ENCODE assay signal across 7 cellular contexts in genomic region chr2:100292022-100292580, GRCh38. TPM values are rescaled to one million over a fixed set of nuclear protein-coding genes. Genes with fewer than 3 reads are reported as not detected.
DNase-seq lines count a peak whose midpoint lies in the region; ATAC-seq, FAIRE-seq and TF ChIP-seq lines count a peak whose summit lies in the region.

No MANE protein-coding gene starts in this region.

- H3K4me2 ChIP-seq in HCT116 (ENCODE audit: low read length) (peak overlapping the region; percentile 78), astrocyte (ENCODE audit: low read length) (peak overlapping the region; percentile 75), mesendoderm (ENCODE audit: low read length) (no peak overlapping the region)

- H4K20me1 ChIP-seq in HCT116 (ENCODE audit: insufficient read depth) (no peaks in the 10 kb centered on the region), astrocyte (ENCODE audit: insufficient read depth, low read length) (no peaks in the 10 kb centered on the region)

- H3K4ac ChIP-seq in mesendoderm (ENCODE audit: low read depth, low read length): no peak overlapping the region

- H3K36me3 Mint-ChIP-seq in astrocyte (ENCODE audit: low read depth, unreplicated experiment): peaks cover 2% of the 10 kb centered on the region

- no peaks in the 10 kb centered on the region for H3K9me3 Mint-ChIP-seq in astrocyte (ENCODE audit: unreplicated experiment)

- no peak overlapping the region for H4K5ac ChIP-seq in mesendoderm (ENCODE audit: low read length)

- H3K9me3 ChIP-seq in HCT116 (ENCODE audit: control insufficient read depth in 1 of 2, insufficient read depth in 1 of 2, low read depth in 1 of 2, low read length in 2 of 2) (no peaks in the 10 kb centered on the region), astrocyte (ENCODE audit: insufficient read depth, low read depth, low read length) (no peaks in the 10 kb centered on the region), uterus (no peaks in the 10 kb centered on the region)

- peak; percentile 42 for TF ChIP-seq RAD21 in HCT116 (IDR thresholded peaks at IDR 0.05; ENCODE audit: low read depth)

- CTCF ChIA-PET in HCT116 (lab: Charles Lee): interaction anchor here (0.9 to 3.8 kb wide), 3 partner anchors 30 to 130 kb away, joined by 3 to 24 read pairs (median 8); no protein-coding TSS in a partner anchor

- no peak for TF ChIP-seq POLR2A in HCT116 (IDR thresholded peaks at IDR 0.05; ENCODE audit: borderline replicate concordance, extremely low read depth, insufficient read depth, insufficient read length)
- TF ChIP-seq POLR2A in uterus (IDR thresholded peaks at IDR 0.05): peak in 1 of 2 donors; percentile 30

- H3K27me3 ChIP-seq in HCT116 (ENCODE audit: insufficient read depth, low read length) (no peaks in the 10 kb centered on the region), astrocyte (ENCODE audit: insufficient read depth, low read length) (no peaks in the 10 kb centered on the region), mesendoderm (ENCODE audit: insufficient read depth, low read length, poor library complexity) (no peaks in the 10 kb centered on the region), uterus (no peaks in the 10 kb centered on the region)

- H3K36me3 ChIP-seq in HCT116 (ENCODE audit: control insufficient read depth in 1 of 2, insufficient read depth in 2 of 2, low read length in 2 of 2) (no peaks in the 10 kb centered on the region), astrocyte (ENCODE audit: insufficient read depth, low read length) (no peaks in the 10 kb centered on the region), mesendoderm (ENCODE audit: control insufficient read depth, insufficient read depth, low read length) (no peaks in the 10 kb centered on the region), uterus (no peaks in the 10 kb centered on the region)

- H3K4me3 Mint-ChIP-seq in astrocyte (ENCODE audit: unreplicated experiment): no peak overlapping the region

- H2AFZ ChIP-seq in HCT116 (ENCODE audit: low read depth, low read length, poor library complexity, severe bottlenecking) (peak overlapping the region; percentile 56), astrocyte (ENCODE audit: low read depth, low read length) (no peak overlapping the region)

- H3K56ac ChIP-seq in mesendoderm (ENCODE audit: low read length): no peak overlapping the region

- no peaks in the 10 kb centered on the region for H3K27me3 Mint-ChIP-seq in astrocyte (ENCODE audit: low read depth, unreplicated experiment)

- no TSS peak for BruUV-seq in HCT116 (replicated peaks; lab: Mats Ljungman, UMichigan)

- H3K4me1 ChIP-seq in HCT116 (ENCODE audit: control insufficient read depth in 1 of 2, insufficient read depth in 2 of 2, low read length in 2 of 2) (peaks cover 44 to 60% of the 10 kb centered on the region in 2 experiments), astrocyte (ENCODE audit: insufficient read depth, low read length) (peaks cover 26% of the 10 kb centered on the region), mesendoderm (ENCODE audit: control insufficient read depth, low read depth, low read length) (peaks cover 4% of the 10 kb centered on the region), uterus (no peaks in the 10 kb centered on the region)

- TF ChIP-seq CTCF in HCT116 (IDR thresholded peaks at IDR 0.05 in 2 of 3, conservative IDR thresholded peaks at IDR 0.05 in 1 of 3; ENCODE audit: borderline replicate concordance in 1 of 3, insufficient read depth in 1 of 3, low read depth in 2 of 3, low read length in 2 of 3): no peak
- TF ChIP-seq CTCF in astrocyte (IDR thresholded peaks at IDR 0.05; ENCODE audit: insufficient read depth, low read depth, low read length): no peak
- no peak for TF ChIP-seq CTCF in uterus (IDR thresholded peaks at IDR 0.05)

- H3K9ac ChIP-seq in HCT116 (ENCODE audit: low read length): peak overlapping the region; percentile 57
- H3K9ac ChIP-seq in astrocyte (ENCODE audit: low read length): peak overlapping the region; percentile 73
- no peak overlapping the region for H3K9ac ChIP-seq in mesendoderm (ENCODE audit: low read length)

- no peak overlapping the region for H2BK15ac ChIP-seq in mesendoderm (replicated peaks; ENCODE audit: low read depth)

- H2BK120ac ChIP-seq in mesendoderm (ENCODE audit: low read depth, low read length): no peak overlapping the region

- peak overlapping the region in 1 of 2 experiments; percentile 37; a peak in 3 of 4 replicates for H3K4me3 ChIP-seq in HCT116 (replicated peaks in 1 of 2; ENCODE audit: low read depth in 1 of 2, low read length in 2 of 2)
- no peak overlapping the region for H3K4me3 ChIP-seq in astrocyte (ENCODE audit: insufficient read depth, low read depth, low read length)
- H3K4me3 ChIP-seq in mesendoderm (ENCODE audit: low read length): no peak overlapping the region
- no peak overlapping the region for H3K4me3 ChIP-seq in uterus

- WGBS in mesendoderm (ENCODE audit: extremely low coverage, insufficient coverage, low lambda C conversion rate): no CpG with 5 or more reads among the region's 4 CpGs

- H3K27ac ChIP-seq in HCT116 (ENCODE audit: low read depth, low read length): peak overlapping the region; percentile 96
- H3K27ac ChIP-seq in astrocyte (ENCODE audit: low read depth, low read length): peak overlapping the region; percentile 92
- no peak overlapping the region for H3K27ac ChIP-seq in mesendoderm (ENCODE audit: low read depth, low read length)
- H3K27ac ChIP-seq in uterus: peak overlapping the region; percentile 87 to 91

- POLR2A ChIA-PET in HCT116 (lab: Charles Lee): interaction anchor here (0.8 to 2.5 kb wide), 8 partner anchors 8 to 89 kb away, joined by 3 to 11 read pairs (median 4); no protein-coding TSS in a partner anchor

- no peaks in the 10 kb centered on the region for H3K9me2 ChIP-seq in HCT116 (ENCODE audit: insufficient read depth)

- peak; percentile 94 for FAIRE-seq in RCC 7860 (lab: Jason Lieb, UNC)
- FAIRE-seq in astrocyte (lab: Jason Lieb, UNC): no peak

- no peak overlapping the region for H3K18ac ChIP-seq in mesendoderm (ENCODE audit: low read length)

- no peaks in the 10 kb centered on the region for H3K4me1 Mint-ChIP-seq in astrocyte (ENCODE audit: low read depth, unreplicated experiment)

- RAD21 ChIA-PET in HCT116 (lab: Charles Lee; ENCODE audit: low non-redundant PET in 1 of 2, low total read pairs in 2 of 2, uncharacterized antibody in 2 of 2, unreplicated experiment in 2 of 2): interaction anchor here (1.1 to 2.8 kb wide), 3 partner anchors 27 to 89 kb away, joined by 3 to 14 read pairs (median 5); no protein-coding TSS in a partner anchor

- H4K8ac ChIP-seq in mesendoderm (ENCODE audit: low read depth, low read length): no peak overlapping the region

- no peak overlapping the region for H3K23ac ChIP-seq in mesendoderm (ENCODE audit: low read length)

- no peak overlapping the region for H3K27ac Mint-ChIP-seq in astrocyte (ENCODE audit: unreplicated experiment)

- no peaks in the 10 kb centered on the region for H3K79me2 ChIP-seq in HCT116 (ENCODE audit: insufficient read depth, low read length)
- H3K79me2 ChIP-seq in astrocyte (ENCODE audit: insufficient read depth, low read length): no peaks in the 10 kb centered on the region
- H3K79me2 ChIP-seq in mesendoderm (ENCODE audit: control insufficient read depth, insufficient read depth, low read length): no peaks in the 10 kb centered on the region

- no peak overlapping the region for H2BK5ac ChIP-seq in mesendoderm (ENCODE audit: low read length)

- no peak overlapping the region for H2AK5ac ChIP-seq in mesendoderm (ENCODE audit: low read length)

- H3K79me1 ChIP-seq in mesendoderm (ENCODE audit: low read length): no peaks in the 10 kb centered on the region

- ATAC-seq in HCT116 (peak; percentile 74), HG02938 (IDR thresholded peaks at IDR 0.05; ENCODE audit: unreplicated experiment) (no peak)

- intact Hi-C loops in HCT116 (cut with micrococcal nuclease): loop anchor here (10.0 kb wide), 1 partner anchor 273 kb away; the partner anchor contains the start of gene PDCL3
- intact Hi-C loops in uterus (cut with DNase I; ENCODE audit: low total_unique reads): no loop called here

- DNase-seq in HCT116 (ENCODE audit: low read depth, low spot score) (peak; percentile 90), RCC 7860 (ENCODE audit: low spot score) (peak; percentile 100), astrocyte (ENCODE audit: low read depth) (peak; percentile 98), mesendoderm (peak; percentile 96), uterus (peak; percentile 81 to 92), NCI-H2081 (lab: John Stamatoyannopoulos, UW) (no peak)

TF ChIP-seq in HCT116, 20 proteins besides CTCF, POLR2A, EP300 and RAD21 (continues in another document):
- peak; percentile 48; the same call in 1 of the 2 replicates for TF ChIP-seq MAX (IDR thresholded peaks at IDR 0.05)
- peak; percentile 57; the same call in 1 of the 2 replicates for TF ChIP-seq SRF (IDR thresholded peaks at IDR 0.05; ENCODE audit: low read depth)
- TF ChIP-seq SIN3A (IDR thresholded peaks at IDR 0.05; ENCODE audit: low read depth): peak; percentile 25; the same call in 1 of the 2 replicates
- TF ChIP-seq YY1 (IDR thresholded peaks at IDR 0.05; ENCODE audit: extremely low read depth, insufficient replicate concordance, low read depth, low read length): peak; percentile 34
- TF ChIP-seq SP1 (IDR thresholded peaks at IDR 0.05; ENCODE audit: low read depth): peak; percentile 71
- TF ChIP-seq POLR2AphosphoS5 (IDR thresholded peaks at IDR 0.05; ENCODE audit: low read depth, low read length): peak; percentile 60
- TF ChIP-seq EZH2 (IDR thresholded peaks at IDR 0.05): no peak
- no peak for TF ChIP-seq ELF1 (IDR thresholded peaks at IDR 0.05; ENCODE audit: borderline replicate concordance, low read depth)
- TF ChIP-seq EZH2phosphoT487 (IDR thresholded peaks at IDR 0.05; ENCODE audit: borderline replicate concordance): no peak

RNA-seq across cellular contexts. Expression of gene LONRF2, which starts 30.2 kb away (rescaled TPM):
- total RNA-seq in HCT116 (2021; ENCODE audit: unreplicated experiment) (1.6 TPM), astrocyte (0.45 and 0.62 TPM in 2 replicates), uterus (100 to 1,000 TPM in 1 of 4 donors, 10 to 100 TPM in 3; 27.9 to 188 (median 58.5) TPM)
- polyA plus RNA-seq in HCT116 (2012): 0.29 and 0.65 TPM in 2 replicates
- 0.04 TPM for polyA plus RNA-seq in mesendoderm (2013, experiment 1 of 2)
- 0.07 TPM for polyA plus RNA-seq in mesendoderm (2013, experiment 2 of 2)

Comparison
In these comparisons a context has a peak if more than half of its experiments do, and no peak if none do; other contexts are left out.
1. DNase-seq: peak in HCT116 (single experiment), RCC 7860 (single experiment), astrocyte (single experiment), mesendoderm (single experiment) and uterus (2 of 2); none in NCI-H2081 (0 of 2).
2. RNA of gene LONRF2, which starts 30.2 kb away (total RNA-seq): 27.9 to 188 TPM in uterus; 1.6 TPM in HCT116 (single experiment) and 0.45 to 0.62 TPM in astrocyte; every median in the first group is over 10 times any median in the second.